In genomic region chr12:130925616-130926015, GRCh38 we compare ENCODE assay signal across 1 cellular context.
TF ChIP-seq lines count a peak whose summit lies in the region.

No MANE protein-coding gene starts in this region.

TF ChIP-seq in H1, 55 proteins besides CTCF, POLR2A, EP300 and RAD21 (continued from another document):
- TF ChIP-seq, protein P1, sequence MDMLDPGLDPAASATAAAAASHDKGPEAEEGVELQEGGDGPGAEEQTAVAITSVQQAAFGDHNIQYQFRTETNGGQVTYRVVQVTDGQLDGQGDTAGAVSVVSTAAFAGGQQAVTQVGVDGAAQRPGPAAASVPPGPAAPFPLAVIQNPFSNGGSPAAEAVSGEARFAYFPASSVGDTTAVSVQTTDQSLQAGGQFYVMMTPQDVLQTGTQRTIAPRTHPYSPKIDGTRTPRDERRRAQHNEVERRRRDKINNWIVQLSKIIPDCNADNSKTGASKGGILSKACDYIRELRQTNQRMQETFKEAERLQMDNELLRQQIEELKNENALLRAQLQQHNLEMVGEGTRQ (IDR thresholded peaks at IDR 0.05; ENCODE audit: low read length) = no peak
- TF ChIP-seq CBX5 (IDR thresholded peaks at IDR 0.05; ENCODE audit: low read depth, low read length) = no peak
- no peak for TF ChIP-seq BRCA1 (IDR thresholded peaks at IDR 0.05; ENCODE audit: low read depth, low read length)
- TF ChIP-seq CHD2 (IDR thresholded peaks at IDR 0.05; ENCODE audit: low read length) = no peak
- no peak for TF ChIP-seq BACH1 (IDR thresholded peaks at IDR 0.05; ENCODE audit: low read length)
- no peak for TF ChIP-seq NANOG (IDR thresholded peaks at IDR 0.05; ENCODE audit: insufficient read depth, low read depth, low read length, poor library complexity, severe bottlenecking)
- TF ChIP-seq GABPA (IDR thresholded peaks at IDR 0.05; ENCODE audit: borderline replicate concordance, insufficient read depth, low read length) = no peak
- no peak for TF ChIP-seq GTF2F1 (IDR thresholded peaks at IDR 0.05; ENCODE audit: borderline replicate concordance, low read depth, low read length)
- no peak for TF ChIP-seq MAX (IDR thresholded peaks at IDR 0.05)
- TF ChIP-seq SRF (IDR thresholded peaks at IDR 0.05; ENCODE audit: low read depth, low read length) = no peak
- TF ChIP-seq TAF7 (optimal IDR thresholded peaks at IDR 0.05; ENCODE audit: borderline replicate concordance, low read depth, low read length) = no peak
- TF ChIP-seq SP4 (IDR thresholded peaks at IDR 0.05; ENCODE audit: low read length) = no peak
- TF ChIP-seq RFX5 (IDR thresholded peaks at IDR 0.05; ENCODE audit: borderline replicate concordance, low read depth, low read length) = no peak
- no peak for TF ChIP-seq SIRT6 (IDR thresholded peaks at IDR 0.05; ENCODE audit: low read length)
- no peak for TF ChIP-seq JUN (IDR thresholded peaks at IDR 0.05; ENCODE audit: low read depth, low read length)
- TF ChIP-seq TBP (IDR thresholded peaks at IDR 0.05; ENCODE audit: low read depth, low read length) = no peak
- TF ChIP-seq CHD1 (IDR thresholded peaks at IDR 0.05; ENCODE audit: low read depth, low read length) = no peak
- no peak for TF ChIP-seq CEBPB (IDR thresholded peaks at IDR 0.05; ENCODE audit: low read depth, low read length)
TF ChIP-seq in H1: peak in this region for 0.
